Comparison of ENCODE assay signal across 21 cellular contexts in genomic region chr12:51949342-51950030, GRCh38. TPM values are rescaled to one million over a fixed set of nuclear protein-coding genes. Genes with fewer than 3 reads are reported as not detected.
DNase-seq lines count a peak whose midpoint lies in the region; TF ChIP-seq lines count a peak whose summit lies in the region.
"Had no signal": no experiment of that assay in that cellular context is flagged by ENCODE, and none has a peak within 500 bp of the region (broad histone marks: within the 10 kb centered on the region; RNA-seq: fewer than 3 reads in every experiment).

No MANE protein-coding gene starts in this region.

- H3K4me3 Mint-ChIP-seq in T-helper 1 cell treated with Interleukin-12 subunit alpha and Interleukin-12 subunit beta and Interleukin-4 antibody, amounts not matched to agents 30 μg/mL and 1 μg/mL, for 36 hours, result peak overlapping the region; percentile 30
- peak overlapping the region; percentile 78 for H3K4me3 Mint-ChIP-seq in neural crest cell
- H3K4me3 Mint-ChIP-seq: mesothelial cell of epicardium had no signal

- TF ChIP-seq POLR2A in tibial nerve (IDR thresholded peaks at IDR 0.05), result no peak

- no peak for TF ChIP-seq CTCF in fibroblast of mammary gland (conservative IDR thresholded peaks at IDR 0.05; ENCODE audit: control insufficient read depth, insufficient read depth, low read depth, low read length)
- TF ChIP-seq CTCF in neural crest cell (conservative IDR thresholded peaks at IDR 0.05), result no peak
- TF ChIP-seq CTCF in tibial nerve (IDR thresholded peaks at IDR 0.05), result no peak
- no peak for TF ChIP-seq CTCF in RWPE1 (conservative IDR thresholded peaks at IDR 0.05; ENCODE audit: low read depth)

- POLR2A ChIA-PET in RWPE1 (lab: Yijun Ruan, JAX; ENCODE audit: low non-redundant PET), result no interaction called here

- H3K4me3 ChIP-seq in fibroblast of mammary gland (ENCODE audit: control insufficient read depth, low read depth, low read length) (no peak overlapping the region), tibial nerve (no peak overlapping the region)
- H3K4me3 ChIP-seq: GM12878, SJCRH30, stomach, uterus had no signal

- H3K27ac ChIP-seq in tibial nerve (no peak overlapping the region), RWPE1 (no peak overlapping the region)
- H3K27ac ChIP-seq: SJCRH30, stomach, uterus had no signal

- no peak for TF ChIP-seq EP300 in tibial nerve (IDR thresholded peaks at IDR 0.05)

- peaks cover 4% of the 10 kb centered on the region for H3K36me3 Mint-ChIP-seq in T-helper 1 cell treated with Interleukin-12 subunit alpha and Interleukin-12 subunit beta and Interleukin-4 antibody, amounts not matched to agents 30 μg/mL and 1 μg/mL, for 36 hours (ENCODE audit: low read depth)
- peaks cover 8% of the 10 kb centered on the region for H3K36me3 Mint-ChIP-seq in neural crest cell (ENCODE audit: low read depth)

- H3K27ac Mint-ChIP-seq in T-helper 1 cell treated with Interleukin-12 subunit alpha and Interleukin-12 subunit beta and Interleukin-4 antibody, amounts not matched to agents 30 μg/mL and 1 μg/mL, for 36 hours, result no peak overlapping the region
- H3K27ac Mint-ChIP-seq in neural crest cell (ENCODE audit: unreplicated experiment), result no peak overlapping the region
- H3K27ac Mint-ChIP-seq: mesothelial cell of epicardium had no signal

- peaks cover 0 to 30% (median 15%) of the 10 kb centered on the region in 4 donors for H3K4me1 ChIP-seq in tibial nerve

- in situ Hi-C loops in ACHN (cut with HindIII; ENCODE audit: low pct_ligation_motif_present, low pct_unique_long_range_greater_than_20kb, low sequenced_read_pairs), result no loop called here

- peaks cover 10% of the 10 kb centered on the region for H3K9me3 Mint-ChIP-seq in T-helper 1 cell treated with Interleukin-12 subunit alpha and Interleukin-12 subunit beta and Interleukin-4 antibody, amounts not matched to agents 30 μg/mL and 1 μg/mL, for 36 hours
- H3K9me3 Mint-ChIP-seq in neural crest cell, result peaks cover 12% of the 10 kb centered on the region

- H3K27me3 Mint-ChIP-seq in T-helper 1 cell treated with Interleukin-12 subunit alpha and Interleukin-12 subunit beta and Interleukin-4 antibody, amounts not matched to agents 30 μg/mL and 1 μg/mL, for 36 hours (ENCODE audit: low read depth), result peaks cover 71% of the 10 kb centered on the region
- H3K27me3 Mint-ChIP-seq in neural crest cell (ENCODE audit: low read depth), result peaks cover 27% of the 10 kb centered on the region

- no peaks in the 10 kb centered on the region for H3K27me3 ChIP-seq in tibial nerve
- H3K27me3 ChIP-seq: dorsolateral prefrontal cortex, SJCRH30, stomach, uterus had no signal

- H3K36me3 ChIP-seq in tibial nerve, result no peaks in the 10 kb centered on the region
- H3K36me3 ChIP-seq: SJCRH30, stomach, uterus had no signal

- 70 to 78% methylated on average over 6 of the region's 6 CpGs for WGBS in tibial nerve, 2 donors

- DNase-seq in T-helper 1 cell, result no peak
- peak; percentile 93 for DNase-seq in NCI-H82 (lab: John Stamatoyannopoulos, UW)
- DNase-seq in fibroblast of mammary gland (ENCODE audit: low read depth), result peak; percentile 31
- no peak for DNase-seq in neural crest cell (ENCODE audit: low read depth, low spot score)
- no peak for DNase-seq in tibial nerve (ENCODE audit: low spot score in 2 of 2)
- DNase-seq in ACHN, result no peak
- DNase-seq in RWPE1 (ENCODE audit: low spot score), result no peak
- DNase-seq: activated CD4-positive, CD25-positive, alpha-beta regulatory T cell treated with anti-CD3 and anti-CD28 coated beads, Interleukin-2, amount 50 U/mL, for 72 hours; activated naive CD4-positive, alpha-beta T cell treated with anti-CD3 and anti-CD28 coated beads, Interleukin-2, amount 50 U/mL, for 16 hours; dorsolateral prefrontal cortex; hypothalamus; NCI-H1694 treated with DMSO at 0.1 percent for 48 hours; NCI-H526 treated with DMSO at 0.1 percent for 48 hours; stomach; T1000; uterus had no signal

- peaks cover 0 to 6% (median 3%) of the 10 kb centered on the region in 4 donors for H3K9me3 ChIP-seq in tibial nerve

- CTCF ChIA-PET in RWPE1 (lab: Yijun Ruan, JAX), result interaction anchor here (1.2 kb wide), 1 partner anchor 76 kb away, joined by 4 read pairs; no protein-coding TSS in a partner anchor

- H3K4me1 Mint-ChIP-seq in T-helper 1 cell treated with Interleukin-12 subunit alpha and Interleukin-12 subunit beta and Interleukin-4 antibody, amounts not matched to agents 30 μg/mL and 1 μg/mL, for 36 hours (ENCODE audit: low read depth), result peaks cover 17% of the 10 kb centered on the region
- H3K4me1 Mint-ChIP-seq in neural crest cell, result peaks cover 22% of the 10 kb centered on the region

RNA-seq across cellular contexts. Expression of gene ACVR1B, which starts 2.0 kb away (rescaled TPM):
- 30.5 and 34.3 TPM in 2 replicates for total RNA-seq in neural crest cell
- total RNA-seq in tibial nerve, result 10 to 100 TPM; 11.6 to 19.8 (median 17.1) TPM

RNA-seq across cellular contexts. Expression of gene ACVRL1, which starts 42.2 kb away (rescaled TPM):
- total RNA-seq in neural crest cell, result 0.14 and 0.49 TPM in 2 replicates
- 100 to 1,000 TPM in 1 of 4 donors, 10 to 100 TPM in 3; 68.4 to 318 (median 80.7) TPM for total RNA-seq in tibial nerve
- total RNA-seq: GM12878, MCF 10A, mesothelial cell of epicardium had no signal

RNA-seq across cellular contexts. Expression of gene TAMALIN, which starts 57.3 kb away (rescaled TPM):
- 23.2 and 24.2 TPM in 2 replicates for total RNA-seq in neural crest cell
- total RNA-seq in tibial nerve, result 10 to 100 TPM; 30.6 to 54.0 (median 37.8) TPM
- total RNA-seq: MCF 10A had no signal

Comparison
In these comparisons a context has a peak if more than half of its experiments do, and no peak if none do; other contexts are left out.
1. DNase-seq: peak in NCI-H82 (single experiment) and fibroblast of mammary gland (single experiment); none in T-helper 1 cell (0 of 5), neural crest cell (single experiment), tibial nerve (0 of 2), ACHN (single experiment) and RWPE1 (single experiment).
2. RNA of gene ACVRL1, which starts 42.2 kb away (total RNA-seq): 68.4 to 318 TPM in tibial nerve; 0.14 to 0.49 TPM in neural crest cell; every median in the first group is over 10 times any median in the second.